ENCODE assay signal across 25 cellular contexts in genomic region chr10:65346466-65346865, GRCh38.
"Had no signal": no experiment of that assay in that cellular context is flagged by ENCODE, and none has a peak within 500 bp of the region (broad histone marks: within the 10 kb centered on the region; RNA-seq: fewer than 3 reads in every experiment).

No MANE protein-coding gene starts in this region.

- H3K27ac ChIP-seq: coronary artery, esophagus muscularis mucosa, foreskin keratinocyte, heart right ventricle, neutrophil, pancreas, right atrium auricular region, sigmoid colon, testis, tibial artery had no signal

- H3K9me3 ChIP-seq: esophagus muscularis mucosa, heart right ventricle, neutrophil, pancreas, right atrium auricular region, sigmoid colon, testis, tibial artery had no signal

- H3K36me3 ChIP-seq: esophagus muscularis mucosa, heart right ventricle, neutrophil, pancreas, right atrium auricular region, sigmoid colon, tibial artery had no signal

- FAIRE-seq: endothelial cell of umbilical vein, keratinocyte, pancreas had no signal

- H3K27me3 ChIP-seq: esophagus muscularis mucosa, foreskin keratinocyte, heart right ventricle, neutrophil, pancreas, right atrium auricular region, sigmoid colon, testis, tibial artery had no signal

- H3K4me1 ChIP-seq: foreskin keratinocyte, testis, tibial artery had no signal

- H3K4me3 ChIP-seq: coronary artery, esophagus muscularis mucosa, heart right ventricle, lung, pancreas, right atrium auricular region, sigmoid colon, testis, tibial artery had no signal

- ATAC-seq: foreskin keratinocyte; heart right ventricle; left lobe of liver; natural killer cell; pancreas; stimulated activated memory B cell treated with anti-CD40 and anti-IgM and Interleukin-4, amounts not matched to agents 10 μg/mL and 1 μg/mL and 100 μg/mL, for 72 hours; stimulated activated naive CD8-positive, alpha-beta T cell treated with anti-CD3 and anti-CD28 coated beads, Interleukin-15, Interleukin-2, amounts not matched to agents 100 U/mL and 50 U/mL, for 24 hours had no signal

- DNase-seq: dermis blood vessel endothelial cell; effector memory CD4-positive, alpha-beta T cell; foreskin keratinocyte; glutamatergic neuron; heart right ventricle; hypothalamus; immature natural killer cell; natural killer cell; pancreas; sigmoid colon; stimulated activated CD4-positive, alpha-beta T cell treated with anti-CD3 and anti-CD28 coated beads, Interleukin-2, amount 100 ng/mL, for 24 hours; stimulated activated CD4-positive, alpha-beta T cell treated with anti-CD3 and anti-CD28 coated beads, Interleukin-4, amount 100 ng/mL, for 4 hours; stimulated activated naive CD8-positive, alpha-beta T cell treated with anti-CD3 and anti-CD28 coated beads, Interleukin-15, Interleukin-2, amounts not matched to agents 100 U/mL and 50 U/mL, for 24 hours; substantia nigra; testis; tibial artery had no signal
